Comparison of ENCODE assay signal across 8 cellular contexts in the genomic region with DNA sequence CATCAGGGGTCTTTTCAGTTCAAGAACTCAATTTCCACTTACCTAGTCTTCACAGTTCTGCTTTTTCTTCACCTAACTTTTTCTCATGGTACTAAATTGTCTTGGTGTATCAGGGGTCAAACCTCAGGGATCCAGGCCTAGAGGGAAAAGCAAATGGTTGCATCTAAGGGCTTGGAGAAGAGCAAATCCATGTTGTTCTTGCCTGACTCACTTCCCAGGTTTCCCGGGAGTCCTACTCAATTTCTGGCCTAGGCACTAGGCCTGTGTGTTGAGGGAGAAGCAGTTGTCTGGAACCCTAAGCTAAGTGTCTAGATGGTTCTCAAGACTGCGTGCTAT.
DNase-seq lines count a peak whose midpoint lies in the region; ATAC-seq and TF ChIP-seq lines count a peak whose summit lies in the region.

No MANE protein-coding gene starts in this region.

- H3K36me3 ChIP-seq in Caco-2 (ENCODE audit: control insufficient read depth, insufficient read depth, low read length), result no peaks in the 10 kb centered on the region
- H3K36me3 ChIP-seq in KMS-11 (ENCODE audit: insufficient read depth), result no peaks in the 10 kb centered on the region
- no peaks in the 10 kb centered on the region for H3K36me3 ChIP-seq in neuron (ENCODE audit: insufficient read depth, low read length)

- peak overlapping the region; percentile 92 for H3K27ac ChIP-seq in KMS-11
- H3K27ac ChIP-seq in coronary artery, result peak overlapping the region in 1 of 2 donors; percentile 8

- POLR2A ChIA-PET in Caco-2 (lab: Charles Lee), result no interaction called here

- BruUV-seq in Caco-2 (replicated peaks; lab: Mats Ljungman, UMichigan), result no TSS peak

- H3K4me2 ChIP-seq in KMS-11, result peak overlapping the region; percentile 77

- no peaks in the 10 kb centered on the region for H3K9me3 Mint-ChIP-seq in Caco-2 (ENCODE audit: unreplicated experiment)

- peak overlapping the region; percentile 91 for H3K9ac ChIP-seq in KMS-11

- no peak for TF ChIP-seq CTCF in Caco-2 (IDR thresholded peaks at IDR 0.05; ENCODE audit: insufficient read depth in 1 of 2, low read depth in 1 of 2, low read length in 1 of 2, severe bottlenecking in 1 of 2, unreplicated experiment in 1 of 2)
- TF ChIP-seq CTCF in KMS-11 (conservative IDR thresholded peaks at IDR 0.05; ENCODE audit: low read depth, low read length), result no peak
- no peak for TF ChIP-seq CTCF in coronary artery (IDR thresholded peaks at IDR 0.05)

- intact Hi-C loops in Caco-2 (cut with micrococcal nuclease; ENCODE audit: unreplicated experiment), result loop anchor here (2.0 to 10.0 kb wide), 3 partner anchors 192 to 782 kb away; a partner anchor contains a TSS

- peaks cover 9% of the 10 kb centered on the region for H3K4me1 Mint-ChIP-seq in Caco-2 (ENCODE audit: low read depth, unreplicated experiment)

- H3K79me2 ChIP-seq in KMS-11 (ENCODE audit: insufficient read depth, low read depth), result peaks cover 39% of the 10 kb centered on the region

- no peaks in the 10 kb centered on the region for H3K27me3 ChIP-seq in Caco-2 (replicated peaks; ENCODE audit: control insufficient read depth, insufficient read depth, low read length)
- no peaks in the 10 kb centered on the region for H3K27me3 ChIP-seq in KMS-11 (ENCODE audit: insufficient read depth, low read depth)
- H3K27me3 ChIP-seq in neuron (ENCODE audit: insufficient read depth, low read length), result no peaks in the 10 kb centered on the region

- peak overlapping the region; percentile 87 for H3K27ac Mint-ChIP-seq in Caco-2 (ENCODE audit: unreplicated experiment)

- H3K27me3 Mint-ChIP-seq in Caco-2 (ENCODE audit: insufficient read depth, unreplicated experiment), result no peaks in the 10 kb centered on the region

- ATAC-seq in GM21390 (IDR thresholded peaks at IDR 0.05; ENCODE audit: unreplicated experiment) (no peak), HG03039 (IDR thresholded peaks at IDR 0.05; ENCODE audit: unreplicated experiment) (no peak), GM18870 (IDR thresholded peaks at IDR 0.05; ENCODE audit: unreplicated experiment) (no peak)

- H2AFZ ChIP-seq in KMS-11 (ENCODE audit: low read depth), result peak overlapping the region; percentile 57
- peak overlapping the region; percentile 65 for H2AFZ ChIP-seq in neuron (ENCODE audit: low read depth, low read length)

- CTCF ChIA-PET in Caco-2 (lab: Charles Lee), result interaction anchor here (1.0 to 1.6 kb wide), 4 partner anchors 10 to 389 kb away, joined by 3 to 12 read pairs (median 4); no protein-coding TSS in a partner anchor

- peaks cover 10% of the 10 kb centered on the region for H3K36me3 Mint-ChIP-seq in Caco-2 (ENCODE audit: insufficient read depth, unreplicated experiment)

- peak overlapping the region; percentile 90 for H3K4me3 Mint-ChIP-seq in Caco-2 (ENCODE audit: unreplicated experiment)

- H3K9me3 ChIP-seq in Caco-2, result no peaks in the 10 kb centered on the region
- H3K9me3 ChIP-seq in neuron (ENCODE audit: low read length), result no peaks in the 10 kb centered on the region

- peaks cover 16% of the 10 kb centered on the region for H3K4me1 ChIP-seq in Caco-2
- H3K4me1 ChIP-seq in KMS-11 (ENCODE audit: low read depth, poor library complexity, severe bottlenecking), result peaks cover 24% of the 10 kb centered on the region
- peaks cover 16% of the 10 kb centered on the region for H3K4me1 ChIP-seq in neuron (ENCODE audit: insufficient read depth, low read length)

- H4K20me1 ChIP-seq in KMS-11 (ENCODE audit: insufficient read depth), result no peaks in the 10 kb centered on the region

- DNase-seq in Caco-2, result no peak
- no peak for DNase-seq in coronary artery (ENCODE audit: low spot score)
- DNase-seq in SW 1271 (lab: John Stamatoyannopoulos, UW), result no peak

- H3K4me3 ChIP-seq in Caco-2 (ENCODE audit: low read depth, low read length), result 0 out of 2 replicates have a peak overlapping the region, but pooled peaks have one; percentile 1
- no peak overlapping the region for H3K4me3 ChIP-seq in KMS-11 (IDR thresholded peaks at IDR 0.05; ENCODE audit: insufficient read depth, low read depth, low read length)
- H3K4me3 ChIP-seq in coronary artery, result peak overlapping the region; percentile 50
- H3K4me3 ChIP-seq in neuron (ENCODE audit: low read length), result peak overlapping the region; percentile 53
